12 cellular contexts compared by ENCODE assay signal in the genomic region with DNA sequence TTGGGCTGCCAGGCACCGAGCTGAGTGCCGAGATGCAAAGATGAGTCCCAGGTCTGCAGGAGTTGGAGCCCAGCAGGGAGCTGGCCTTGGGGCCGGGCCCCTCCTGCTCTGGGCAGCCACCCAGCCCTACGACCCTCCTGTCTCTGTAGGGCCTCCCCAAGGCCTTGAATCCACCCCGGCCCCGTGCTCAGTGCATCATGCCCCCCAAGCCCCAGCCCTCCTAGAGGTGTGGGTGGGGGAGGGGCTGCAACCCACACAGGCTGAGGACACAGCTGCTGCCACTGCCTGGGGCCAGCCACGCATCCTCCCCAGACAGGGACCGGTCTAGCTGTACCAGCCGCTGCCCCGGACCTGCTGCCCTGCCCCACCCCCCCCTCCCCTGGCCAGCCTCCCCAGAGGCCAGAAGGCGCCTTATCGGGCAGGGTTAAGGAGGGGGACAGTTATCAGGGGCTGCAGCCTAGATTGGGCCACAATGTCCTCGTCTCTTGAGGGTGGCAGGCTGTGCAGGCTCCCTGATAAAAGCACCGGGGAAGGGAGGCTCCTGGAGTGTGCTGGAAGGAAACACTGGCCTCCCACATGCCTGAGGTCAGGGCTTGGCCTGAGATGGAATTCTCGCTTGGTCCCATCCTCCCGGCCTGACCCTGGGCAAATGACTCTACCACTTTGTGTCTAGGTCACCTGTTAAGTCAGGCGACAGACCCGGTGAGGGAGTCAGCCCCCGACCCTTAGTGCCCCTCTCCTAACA. TPM values are rescaled to one million over a fixed set of nuclear protein-coding genes. Genes with fewer than 3 reads are reported as not detected.
DNase-seq lines count a peak whose midpoint lies in the region; ATAC-seq and TF ChIP-seq lines count a peak whose summit lies in the region.
"Had no signal": no experiment of that assay in that cellular context is flagged by ENCODE, and none has a peak within 500 bp of the region (broad histone marks: within the 10 kb centered on the region; RNA-seq: fewer than 3 reads in every experiment).

No MANE protein-coding gene starts in this region.

- intact Hi-C loops in left ventricle myocardium inferior (cut with micrococcal nuclease) (no loop called here), vagina (cut with DNase I) (no loop called here)

- no peak for TF ChIP-seq POLR2A in vagina (IDR thresholded peaks at IDR 0.05)

- H3K9ac ChIP-seq in SK-N-SH = no peak overlapping the region

- WGBS in SK-N-SH (ENCODE audit: low lambda C conversion rate) = 69% methylated on average over 7 of the region's 19 CpGs

- H3K27ac ChIP-seq in SK-N-SH (ENCODE audit: low read depth in 2 of 2, low read length in 1 of 2) (peak overlapping the region in 1 of 2 experiments; percentile 92; a peak in 2 of 4 replicates), left ventricle myocardium inferior (replicated peaks) (peak overlapping the region; percentile 19), vagina (peak overlapping the region; percentile 23)

- DNase-seq in SK-N-SH (peak; percentile 83), left ventricle myocardium inferior (no peak), vagina (ENCODE audit: extremely low spot score in 2 of 2) (no peak), NCI-H510A (lab: John Stamatoyannopoulos, UW) (no peak), SHP77 (lab: John Stamatoyannopoulos, UW) (no peak)
- DNase-seq: 8988T; activated CD4-positive, alpha-beta memory T cell treated with anti-CD3 and anti-CD28 coated beads for 36 hours; NCI-H1092; SW 1271 had no signal

- H3K4me2 ChIP-seq in SK-N-SH = no peak overlapping the region

- H3K36me3 ChIP-seq in SK-N-SH (replicated peaks in 1 of 2; ENCODE audit: control insufficient read depth in 1 of 2, insufficient read depth in 2 of 2, low read length in 1 of 2) (peaks cover 0 to 8% of the 10 kb centered on the region in 2 experiments), left ventricle myocardium inferior (peaks cover 11% of the 10 kb centered on the region), vagina (peaks cover 0 to 9% of the 10 kb centered on the region in 2 donors)

- H3K9me2 ChIP-seq in SK-N-SH = no peaks in the 10 kb centered on the region

- H3K4me1 ChIP-seq in SK-N-SH (ENCODE audit: control insufficient read depth in 1 of 2, insufficient read depth in 2 of 2, low read depth in 1 of 2, low read length in 1 of 2) (peaks cover 0 to 67% of the 10 kb centered on the region in 2 experiments; a peak in 1 of 4 replicates), left ventricle myocardium inferior (peaks cover 59% of the 10 kb centered on the region), vagina (peaks cover 54% of the 10 kb centered on the region)

- H3K79me2 ChIP-seq in SK-N-SH (ENCODE audit: insufficient read depth) = no peaks in the 10 kb centered on the region

- TF ChIP-seq EP300 in SK-N-SH (IDR thresholded peaks at IDR 0.05; ENCODE audit: borderline replicate concordance in 1 of 2, low read depth in 1 of 2, low read length in 1 of 2) = no peak

- no peak overlapping the region for H2AFZ ChIP-seq in SK-N-SH (ENCODE audit: low read depth)

- POLR2A ChIA-PET in SK-N-SH (lab: Yijun Ruan, JAX) = interaction anchor here (0.5 to 2.2 kb wide), 7 partner anchors 10 to 46 kb away, joined by 3 to 14 read pairs (median 7); partner anchors contain the start of gene LRRC47

- ATAC-seq in SK-N-SH treated with all-trans-retinoic acid at 6 μM for 48 hours = no peak

- CTCF ChIA-PET in SK-N-SH (lab: Yijun Ruan, JAX) = interaction anchor here (0.6 to 1.7 kb wide), 12 partner anchors 10 to 242 kb away, joined by 3 to 13 read pairs (median 4); partner anchors contain the start of gene LRRC47

- TF ChIP-seq RAD21 in SK-N-SH (IDR thresholded peaks at IDR 0.05; ENCODE audit: low read length) = no peak

- peaks cover 5% of the 10 kb centered on the region for H3F3A ChIP-seq in SK-N-SH (replicated peaks; ENCODE audit: insufficient read depth)

- no peaks in the 10 kb centered on the region for H3K27me3 ChIP-seq in SK-N-SH (ENCODE audit: insufficient read depth)
- H3K27me3 ChIP-seq in left ventricle myocardium inferior (ENCODE audit: low read depth) = peaks cover 16% of the 10 kb centered on the region
- no peaks in the 10 kb centered on the region for H3K27me3 ChIP-seq in vagina
- H3K27me3 ChIP-seq: upper lobe of left lung had no signal

- H3K9me3 ChIP-seq in SK-N-SH (no peaks in the 10 kb centered on the region), left ventricle myocardium inferior (replicated peaks) (no peaks in the 10 kb centered on the region), vagina (no peaks in the 10 kb centered on the region)
- H3K9me3 ChIP-seq: heart left ventricle, upper lobe of left lung had no signal

- H3K4me3 ChIP-seq in SK-N-SH (ENCODE audit: low read depth in 2 of 2, low read length in 1 of 2) (no peak overlapping the region; a peak in 1 of 4 replicates), left ventricle myocardium inferior (no peak overlapping the region), vagina (no peak overlapping the region)
- H3K4me3 ChIP-seq: heart left ventricle, upper lobe of left lung had no signal

- no peak for TF ChIP-seq CTCF in SK-N-SH (IDR thresholded peaks at IDR 0.05)
- no peak for TF ChIP-seq CTCF in left ventricle myocardium inferior (IDR thresholded peaks at IDR 0.05; ENCODE audit: borderline replicate concordance)
- no peak for TF ChIP-seq CTCF in vagina (IDR thresholded peaks at IDR 0.05)

- H4K20me1 ChIP-seq in SK-N-SH (ENCODE audit: insufficient read depth) = no peaks in the 10 kb centered on the region

TF ChIP-seq in SK-N-SH, 30 proteins besides CTCF, POLR2A, EP300 and RAD21:
- TF ChIP-seq RCOR1 (IDR thresholded peaks at IDR 0.05; ENCODE audit: low read length) (no peak), SMC3 (IDR thresholded peaks at IDR 0.05; ENCODE audit: low read depth, low read length) (no peak), GATA2 (CRISPR knock-in tag; IDR thresholded peaks at IDR 0.05) (peak; percentile 44; the same call in 1 of the 2 replicates), CHD2 (IDR thresholded peaks at IDR 0.05; ENCODE audit: low read length, partially characterized antibody) (peak; percentile 40), FOXJ3 (CRISPR knock-in tag; IDR thresholded peaks at IDR 0.05) (no peak), NFIC (IDR thresholded peaks at IDR 0.05; ENCODE audit: borderline replicate concordance) (no peak), TAF1 (IDR thresholded peaks at IDR 0.05; ENCODE audit: borderline replicate concordance, low read depth, low read length) (no peak), RXRA (IDR thresholded peaks at IDR 0.05; ENCODE audit: borderline replicate concordance, low read depth) (no peak), FOXM1 (IDR thresholded peaks at IDR 0.05; ENCODE audit: low read depth) (no peak)
- TF ChIP-seq, protein P1, sequence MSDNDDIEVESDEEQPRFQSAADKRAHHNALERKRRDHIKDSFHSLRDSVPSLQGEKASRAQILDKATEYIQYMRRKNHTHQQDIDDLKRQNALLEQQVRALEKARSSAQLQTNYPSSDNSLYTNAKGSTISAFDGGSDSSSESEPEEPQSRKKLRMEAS (IDR thresholded peaks at IDR 0.05; ENCODE audit: low read depth) = no peak
- TF ChIP-seq, protein P2, sequence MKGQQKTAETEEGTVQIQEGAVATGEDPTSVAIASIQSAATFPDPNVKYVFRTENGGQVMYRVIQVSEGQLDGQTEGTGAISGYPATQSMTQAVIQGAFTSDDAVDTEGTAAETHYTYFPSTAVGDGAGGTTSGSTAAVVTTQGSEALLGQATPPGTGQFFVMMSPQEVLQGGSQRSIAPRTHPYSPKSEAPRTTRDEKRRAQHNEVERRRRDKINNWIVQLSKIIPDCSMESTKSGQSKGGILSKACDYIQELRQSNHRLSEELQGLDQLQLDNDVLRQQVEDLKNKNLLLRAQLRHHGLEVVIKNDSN (IDR thresholded peaks at IDR 0.05; ENCODE audit: borderline replicate concordance, low read depth) = no peak

TF ChIP-seq in SK-N-SH treated with all-trans-retinoic acid at 6 μM for 48 hours, 23 proteins besides CTCF, POLR2A, EP300 and RAD21 (continues in another document):
- TF ChIP-seq ARNTL (CRISPR knock-in tag; IDR thresholded peaks at IDR 0.05; ENCODE audit: borderline replicate concordance, low read depth) (no peak), ZFP30 (CRISPR knock-in tag; IDR thresholded peaks at IDR 0.05) (no peak), TOX (CRISPR knock-in tag; IDR thresholded peaks at IDR 0.05; ENCODE audit: borderline replicate concordance) (no peak), ZNF565 (CRISPR knock-in tag; conservative IDR thresholded peaks at IDR 0.05; ENCODE audit: low read depth) (no peak), ZNF70 (CRISPR knock-in tag; IDR thresholded peaks at IDR 0.05) (no peak), ZFP3 (CRISPR knock-in tag; IDR thresholded peaks at IDR 0.05) (no peak), ZNF8 (CRISPR knock-in tag; IDR thresholded peaks at IDR 0.05) (no peak), BACH2 (CRISPR knock-in tag; IDR thresholded peaks at IDR 0.05; ENCODE audit: borderline replicate concordance) (no peak), RARB (CRISPR knock-in tag; IDR thresholded peaks at IDR 0.05) (no peak), OSR1 (CRISPR knock-in tag; IDR thresholded peaks at IDR 0.05) (no peak), ISL1 (CRISPR knock-in tag; IDR thresholded peaks at IDR 0.05) (no peak), POU6F1 (CRISPR knock-in tag; IDR thresholded peaks at IDR 0.05; ENCODE audit: borderline replicate concordance, low read depth) (no peak)

RNA-seq across cellular contexts. Expression of gene SMIM1, which starts 2.1 kb away (rescaled TPM):
- polyA plus RNA-seq in SK-N-SH (2012; rRNA removed) = 5.9 and 6.1 TPM in 2 replicates
- polyA plus RNA-seq in SK-N-SH (2012; cell fraction: cytosol; rRNA removed) = 3.7 and 5.5 TPM in 2 replicates
- polyA plus RNA-seq in SK-N-SH (2012; cell fraction: nucleus; rRNA removed) = 2.6 and 4.2 TPM in 2 replicates
- total RNA-seq in left ventricle myocardium inferior (13.9 TPM), vagina (not detected)

RNA-seq across cellular contexts. Expression of gene LRRC47, which starts 21.6 kb away (rescaled TPM):
- polyA plus RNA-seq in SK-N-SH (2012; rRNA removed) = 26.9 and 34.6 TPM in 2 replicates
- 25.0 and 31.4 TPM in 2 replicates for polyA plus RNA-seq in SK-N-SH (2012; cell fraction: cytosol; rRNA removed)
- polyA plus RNA-seq in SK-N-SH (2012; cell fraction: nucleus; rRNA removed) = 52.1 and 53.1 TPM in 2 replicates
- total RNA-seq in left ventricle myocardium inferior (58.2 TPM), vagina (32.4 TPM)

RNA-seq across cellular contexts. Expression of gene CCDC27, which starts 22.4 kb away (rescaled TPM):
- polyA plus RNA-seq in SK-N-SH (2012; rRNA removed) = not detected in 2 replicates
- polyA plus RNA-seq in SK-N-SH (2012; cell fraction: cytosol; rRNA removed) = not detected in 2 replicates
- polyA plus RNA-seq in SK-N-SH (2012; cell fraction: nucleus; rRNA removed) = not detected in 2 replicates
- 0.08 TPM for total RNA-seq in left ventricle myocardium inferior
- not detected for total RNA-seq in vagina
- total RNA-seq: activated CD4-positive, alpha-beta memory T cell treated with anti-CD3 and anti-CD28 coated beads for 36 hours; heart left ventricle; upper lobe of left lung had no signal
- polyA plus RNA-seq: heart left ventricle had no signal

Comparison
In these comparisons a context has a peak if more than half of its experiments do, and no peak if none do; other contexts are left out.
1. RNA of gene SMIM1, which starts 2.1 kb away (total RNA-seq): 13.9 TPM in left ventricle myocardium inferior (single experiment); not detected in vagina (single experiment); every median in the first group is over 10 times any median in the second.